ENCODE assay signal across 17 cellular contexts in genomic region chr5:107483625-107484024, GRCh38.
"Had no signal": no experiment of that assay in that cellular context is flagged by ENCODE, and none has a peak within 500 bp of the region (broad histone marks: within the 10 kb centered on the region; RNA-seq: fewer than 3 reads in every experiment).

No MANE protein-coding gene starts in this region.

- H3K9ac ChIP-seq: parathyroid adenoma had no signal

- H2AFZ ChIP-seq: parathyroid adenoma had no signal

- H3K79me2 ChIP-seq: parathyroid adenoma had no signal

- H3K36me3 ChIP-seq: breast epithelium, esophagus squamous epithelium, gastrocnemius medialis, left ventricle myocardium inferior, stomach, thyroid gland, vagina had no signal

- H3K4me1 ChIP-seq: breast epithelium, gastrocnemius medialis, thyroid gland had no signal

- H3K27ac Mint-ChIP-seq: activated CD4-positive, alpha-beta memory T cell treated with anti-CD3 and anti-CD28 coated beads, Interleukin-2, amount 10 ng/mL, durations not matched to agents 7 days and 5 days; activated naive CD8-positive, alpha-beta T cell treated with anti-CD3 and anti-CD28 coated beads, Interleukin-2, amount 10 ng/mL, durations not matched to agents 7 days and 5 days; activated T-cell treated with anti-CD3 and anti-CD28 coated beads, Interleukin-2, amount 50 U/mL, for 72 hours had no signal

- H3K27ac ChIP-seq: breast epithelium, dorsolateral prefrontal cortex, esophagus squamous epithelium, gastrocnemius medialis, left ventricle myocardium inferior, parathyroid adenoma, stomach, thyroid gland, vagina had no signal

- H3K4me3 ChIP-seq: breast epithelium, dorsolateral prefrontal cortex, esophagus squamous epithelium, gastrocnemius medialis, left ventricle myocardium inferior, stomach, thyroid gland, vagina had no signal

- DNase-seq: activated CD4-positive, alpha-beta memory T cell treated with anti-CD3 and anti-CD28 coated beads, Interleukin-2, amount 10 ng/mL, durations not matched to agents 7 days and 5 days; activated naive CD8-positive, alpha-beta T cell treated with anti-CD3 and anti-CD28 coated beads, Interleukin-2, amount 10 ng/mL, durations not matched to agents 7 days and 5 days; activated T-cell treated with anti-CD3 and anti-CD28 coated beads, Interleukin-2, amount 50 U/mL, for 72 hours; dorsolateral prefrontal cortex; esophagus squamous epithelium; gastrocnemius medialis; left ventricle myocardium inferior; mesendoderm; retina; stimulated activated CD4-positive, alpha-beta T cell treated with anti-CD3 and anti-CD28 coated beads, Interleukin-4, amount 100 ng/mL, for 1 hour; stomach; T1000; thyroid gland had no signal

- ATAC-seq: activated T-cell treated with anti-CD3 and anti-CD28 coated beads, Interleukin-2, amount 50 U/mL, for 72 hours; gastrocnemius medialis had no signal

- H3K9me3 ChIP-seq: breast epithelium, esophagus squamous epithelium, gastrocnemius medialis, left ventricle myocardium inferior, stomach, thyroid gland, vagina had no signal

- H3K27me3 ChIP-seq: breast epithelium, dorsolateral prefrontal cortex, esophagus squamous epithelium, gastrocnemius medialis, stomach, thyroid gland, vagina had no signal

- H3K4me3 Mint-ChIP-seq: activated CD4-positive, alpha-beta memory T cell treated with anti-CD3 and anti-CD28 coated beads, Interleukin-2, amount 10 ng/mL, durations not matched to agents 7 days and 5 days; activated naive CD8-positive, alpha-beta T cell treated with anti-CD3 and anti-CD28 coated beads, Interleukin-2, amount 10 ng/mL, durations not matched to agents 7 days and 5 days; activated T-cell treated with anti-CD3 and anti-CD28 coated beads, Interleukin-2, amount 50 U/mL, for 72 hours; neural crest cell had no signal

- H3K9me3 Mint-ChIP-seq: neural crest cell had no signal
